20 cellular contexts compared by ENCODE assay signal in genomic region chr9:120940573-120940972, GRCh38. TPM values are rescaled to one million over a fixed set of nuclear protein-coding genes. Genes with fewer than 3 reads are reported as not detected.
A peak's percentile ranks its signal among the peaks of the same experiment; 100 is the strongest.
DNase-seq lines count a peak whose midpoint lies in the region; ATAC-seq and TF ChIP-seq lines count a peak whose summit lies in the region.
"Had no signal": no experiment of that assay in that cellular context is flagged by ENCODE, and none has a peak within 500 bp of the region (broad histone marks: within the 10 kb centered on the region; RNA-seq: fewer than 3 reads in every experiment).

No MANE protein-coding gene starts in this region.

- no peaks in the 10 kb centered on the region for H3K27me3 ChIP-seq in GM23248 (replicated peaks; ENCODE audit: insufficient read depth)
- no peaks in the 10 kb centered on the region for H3K27me3 ChIP-seq in gastroesophageal sphincter
- no peaks in the 10 kb centered on the region for H3K27me3 ChIP-seq in skeletal muscle satellite cell (ENCODE audit: control insufficient read depth, insufficient read depth, low read length)
- H3K27me3 ChIP-seq in CD8-positive, alpha-beta memory T cell (ENCODE audit: insufficient read depth, low read length, poor library complexity, severe bottlenecking), result no peaks in the 10 kb centered on the region
- H3K27me3 ChIP-seq: MG63, Peyer's patch had no signal

- no peak overlapping the region for H3K27ac Mint-ChIP-seq in CD8-positive, alpha-beta memory T cell

- H3K4me2 ChIP-seq in GM23248 (ENCODE audit: unreplicated experiment), result peak overlapping the region; percentile 57
- peak overlapping the region; percentile 58 for H3K4me2 ChIP-seq in skeletal muscle satellite cell (ENCODE audit: low read length)

- H3K36me3 Mint-ChIP-seq in CD8-positive, alpha-beta memory T cell, result no peaks in the 10 kb centered on the region

- TF ChIP-seq EP300 in gastroesophageal sphincter (IDR thresholded peaks at IDR 0.05), result no peak

- CTCF ChIA-PET in CD8-positive, alpha-beta memory T cell (lab: Charles Lee), result interaction anchor here (1.3 kb wide), 1 partner anchor 71 kb away, joined by 4 read pairs; no protein-coding TSS in a partner anchor

- no peak overlapping the region for H3K4me3 Mint-ChIP-seq in CD8-positive, alpha-beta memory T cell

- H3K9me3 Mint-ChIP-seq in CD8-positive, alpha-beta memory T cell, result no peaks in the 10 kb centered on the region

- H3K4me1 Mint-ChIP-seq in CD8-positive, alpha-beta memory T cell, result peaks cover 16 to 19% (median 18%) of the 10 kb centered on the region in 3 donors

- H4K20me1 ChIP-seq in GM23248 (ENCODE audit: insufficient read depth), result no peaks in the 10 kb centered on the region

- H3K9me3 ChIP-seq in GM23248 (ENCODE audit: low read depth), result no peaks in the 10 kb centered on the region
- H3K9me3 ChIP-seq in gastroesophageal sphincter, result no peaks in the 10 kb centered on the region
- H3K9me3 ChIP-seq in skeletal muscle satellite cell (replicated peaks; ENCODE audit: low read length), result no peaks in the 10 kb centered on the region
- no peaks in the 10 kb centered on the region for H3K9me3 ChIP-seq in CD8-positive, alpha-beta memory T cell (ENCODE audit: low read length)
- H3K9me3 ChIP-seq: Caco-2, MG63, Peyer's patch had no signal

- H3K4me1 ChIP-seq in GM23248 (ENCODE audit: insufficient read depth) (peaks cover 41% of the 10 kb centered on the region), gastroesophageal sphincter (peaks cover 24 to 80% (median 30%) of the 10 kb centered on the region in 3 donors), skeletal muscle satellite cell (ENCODE audit: control insufficient read depth, insufficient read depth, low read length) (peaks cover 50% of the 10 kb centered on the region)
- H3K4me1 ChIP-seq in CD8-positive, alpha-beta memory T cell (ENCODE audit: insufficient read depth, low read length), result peaks cover 24% of the 10 kb centered on the region

- intact Hi-C loops in left colon (cut with DNase I, micrococcal nuclease), result no loop called here

- TF ChIP-seq POLR2A in gastroesophageal sphincter (IDR thresholded peaks at IDR 0.05), result no peak

- H3K27ac ChIP-seq in GM23248 (no peak overlapping the region), VCaP (peak overlapping the region; percentile 95), gastroesophageal sphincter (peak overlapping the region in 3 of 4 donors; percentile 72 to 90 (median 89))
- no peak overlapping the region for H3K27ac ChIP-seq in CD8-positive, alpha-beta memory T cell (ENCODE audit: low read depth, low read length)
- H3K27ac ChIP-seq: Peyer's patch had no signal

- H3K36me3 ChIP-seq in GM23248 (ENCODE audit: low read depth) (no peaks in the 10 kb centered on the region), gastroesophageal sphincter (no peaks in the 10 kb centered on the region), skeletal muscle satellite cell (ENCODE audit: insufficient read depth, low read length) (no peaks in the 10 kb centered on the region)
- no peaks in the 10 kb centered on the region for H3K36me3 ChIP-seq in CD8-positive, alpha-beta memory T cell (ENCODE audit: insufficient read depth, low read length)
- H3K36me3 ChIP-seq: MG63, Peyer's patch had no signal

- no peaks in the 10 kb centered on the region for H3K79me2 ChIP-seq in GM23248 (ENCODE audit: insufficient read depth)

- H3F3A ChIP-seq in GM23248 (ENCODE audit: insufficient read depth), result peaks cover 18% of the 10 kb centered on the region

- no peaks in the 10 kb centered on the region for H3K27me3 Mint-ChIP-seq in CD8-positive, alpha-beta memory T cell

- no peak overlapping the region for H3K9ac ChIP-seq in GM23248
- H3K9ac ChIP-seq in skeletal muscle satellite cell (ENCODE audit: low read depth, low read length), result no peak overlapping the region

- in situ Hi-C loops in GM23248 (cut with MboI), result no loop called here

- H3K9me2 ChIP-seq in GM23248 (ENCODE audit: insufficient read depth), result no peaks in the 10 kb centered on the region

- H3K4me3 ChIP-seq in GM23248 (no peak overlapping the region), gastroesophageal sphincter (no peak overlapping the region), skeletal muscle satellite cell (ENCODE audit: low read length) (no peak overlapping the region)
- H3K4me3 ChIP-seq in CD8-positive, alpha-beta memory T cell (ENCODE audit: low read length), result no peak overlapping the region
- H3K4me3 ChIP-seq: MG63, Peyer's patch had no signal

- H2AFZ ChIP-seq in GM23248, result no peak overlapping the region

- WGBS in GM23248 (ENCODE audit: low coverage in 1 of 2, low lambda C conversion rate in 2 of 2, missing lambda C conversion rate in 2 of 2), 2 experiments, result 49 to 58% methylated on average over 10 of the region's 10 CpGs
- 82 to 85% methylated on average over 5 to 10 of the region's 10 CpGs for WGBS in gastroesophageal sphincter (ENCODE audit: low coverage in 1 of 2), 2 donors

- ATAC-seq in gastroesophageal sphincter (no peak), left colon (no peak), left lobe of liver (no peak)
- ATAC-seq: HepG2 had no signal

- DNase-seq in GM23248 (no peak), NCI-H128 (lab: John Stamatoyannopoulos, UW; ENCODE audit: unreplicated experiment) (no peak), left colon (no peak), left lobe of liver (ENCODE audit: low spot score) (no peak)
- no peak for DNase-seq in CD8-positive, alpha-beta memory T cell
- DNase-seq: ACHN, AML-193, Caco-2, DMS153, NCI-H1092 treated with DMSO at 0.1 percent for 48 hours, NCI-H1694, NCI-H2227 treated with DMSO at 0.1 percent for 48 hours, NCI-H524, Peyer's patch, SHP77 had no signal

- POLR2A ChIA-PET in CD8-positive, alpha-beta memory T cell (lab: Charles Lee), result interaction anchor here (0.6 kb wide), 1 partner anchor 12 kb away, joined by 3 read pairs; no protein-coding TSS in a partner anchor

- no peak for TF ChIP-seq CTCF in VCaP (conservative IDR thresholded peaks at IDR 0.05)
- TF ChIP-seq CTCF in gastroesophageal sphincter (IDR thresholded peaks at IDR 0.05), result no peak

RNA-seq across cellular contexts. Expression of gene TRAF1, which starts 14.0 kb away (rescaled TPM):
- 0.38 and 0.54 TPM in 2 replicates for total RNA-seq in GM23248 (2014; rRNA removed; shearing (Covaris generic))
- 0.54 and 0.75 TPM in 2 replicates for polyA plus RNA-seq in GM23248 (2016; fragmentation: Nextera tagmentation; extraction: Ambion mirVana)
- total RNA-seq in gastroesophageal sphincter, result 10 to 100 TPM in 1 of 4 donors, 1 to 10 TPM in 3; 1.2 to 14.3 (median 7.1) TPM
- total RNA-seq in skeletal muscle satellite cell (2012; rRNA removed), result 1.1 and 4.1 TPM in 2 replicates
- total RNA-seq in left colon, result 1 to 10 TPM; 2.2 to 2.8 TPM
- total RNA-seq in CD8-positive, alpha-beta memory T cell, result 100 to 1,000 TPM; 316 to 322 TPM
- polyA plus RNA-seq in CD8-positive, alpha-beta memory T cell, result 12.1 TPM
- 3.0 TPM for total RNA-seq in left lobe of liver

Comparison
In these comparisons a context has a peak if more than half of its experiments do, and no peak if none do; other contexts are left out.
1. H3K27ac ChIP-seq: peak in VCaP (single experiment) and gastroesophageal sphincter (3 of 4); none in GM23248 (single experiment) and CD8-positive, alpha-beta memory T cell (single experiment).
2. RNA of gene TRAF1, which starts 14.0 kb away (total RNA-seq): 316 to 322 TPM in CD8-positive, alpha-beta memory T cell; 1.2 to 14.3 TPM in gastroesophageal sphincter, 3.0 TPM in left lobe of liver (single experiment), 2.2 to 2.8 TPM in left colon and 0.38 to 0.54 TPM in GM23248; every median in the first group is over 10 times any median in the second.